In genomic region chrX:72181178-72182125, GRCh38 we compare ENCODE assay signal across 8 cellular contexts. TPM values are rescaled to one million over a fixed set of nuclear protein-coding genes. Genes with fewer than 3 reads are reported as not detected.
DNase-seq lines count a peak whose midpoint lies in the region; ATAC-seq, FAIRE-seq and TF ChIP-seq lines count a peak whose summit lies in the region.

Gene PIN4, plus strand, starts transcription at chrX:72181757. Its CDS starts 29 bp downstream, at chrX:72181786.

- WGBS in mesodermal cell (ENCODE audit: insufficient coverage in 2 of 2), 2 experiments = 0% methylated on average over 19 to 22 of the region's 46 CpGs

- no peak within 1 kb of the TSS for H3K4me3 Mint-ChIP-seq in Caco-2 (ENCODE audit: unreplicated experiment)

- H3K4me3 ChIP-seq in Caco-2 (ENCODE audit: low read depth, low read length) = peak within 1 kb of the TSS; percentile 64
- peak within 1 kb of the TSS; percentile 98 for H3K4me3 ChIP-seq in HUES48 (ENCODE audit: low read depth, low read length)
- H3K4me3 ChIP-seq in NT2/D1 (ENCODE audit: insufficient read length, low read depth) = peak within 1 kb of the TSS; percentile 98
- peak within 1 kb of the TSS; percentile 62 for H3K4me3 ChIP-seq in mesodermal cell (ENCODE audit: extremely low read depth, insufficient read depth, low read length, poor library complexity, severe bottlenecking)

- CTCF ChIA-PET in Caco-2 (lab: Charles Lee) = interaction anchor here (1.4 kb wide), 1 partner anchor 96 kb away, joined by 3 read pairs; the partner anchor contains the start of gene RPS4X

- H3K9ac ChIP-seq in HUES48 (ENCODE audit: low read depth, low read length) = peak within 1 kb of the TSS; percentile 91
- peak within 1 kb of the TSS; percentile 95 for H3K9ac ChIP-seq in NT2/D1 (ENCODE audit: insufficient read length, low read depth)

- H3K27ac ChIP-seq in HUES48 (ENCODE audit: low read depth, low read length) (peak within 1 kb of the TSS; percentile 96), mesodermal cell (ENCODE audit: low read depth, low read length, severe bottlenecking) (peak within 1 kb of the TSS; percentile 97)

- H3K4me1 ChIP-seq in Caco-2 (no peaks in the 10 kb centered on the region), HUES48 (ENCODE audit: control insufficient read depth, insufficient read depth, low read length) (no peaks in the 10 kb centered on the region), NT2/D1 (ENCODE audit: insufficient read depth, insufficient read length) (peaks cover 3% of the 10 kb centered on the region), mesodermal cell (ENCODE audit: control insufficient read depth, insufficient read depth, low read length, poor library complexity, severe bottlenecking) (no peaks in the 10 kb centered on the region)

- DNase-seq in Caco-2 (peak; percentile 92 to 96), NT2/D1 (ENCODE audit: low read depth, low spot score) (peak; percentile 96)
- DNase-seq in activated CD8-positive, alpha-beta memory T cell treated with anti-CD3 and anti-CD28 coated beads, Interleukin-2, amount 50 U/mL, for 1 hour (ENCODE audit: extremely low read depth) = peak; percentile 68
- DNase-seq in stimulated activated CD8-positive, alpha-beta memory T cell treated with anti-CD3 and anti-CD28 coated beads, Interleukin-15, amount 100 ng/mL, for 4 hours (ENCODE audit: low read depth in 2 of 2) = peak; percentile 69 to 76

- no peak for TF ChIP-seq CTCF in Caco-2 (IDR thresholded peaks at IDR 0.05; ENCODE audit: insufficient read depth in 1 of 2, low read depth in 1 of 2, low read length in 1 of 2, severe bottlenecking in 1 of 2, unreplicated experiment in 1 of 2)

- no peaks in the 10 kb centered on the region for H3K4me1 Mint-ChIP-seq in Caco-2 (ENCODE audit: low read depth, unreplicated experiment)

- ATAC-seq in GM21423 (IDR thresholded peaks at IDR 0.05; ENCODE audit: unreplicated experiment) = peak; percentile 97

- no peaks in the 10 kb centered on the region for H3K27me3 Mint-ChIP-seq in Caco-2 (ENCODE audit: insufficient read depth, unreplicated experiment)

- no peak within 1 kb of the TSS for H3K27ac Mint-ChIP-seq in Caco-2 (ENCODE audit: unreplicated experiment)

- no peaks in the 10 kb centered on the region for H3K36me3 Mint-ChIP-seq in Caco-2 (ENCODE audit: insufficient read depth, unreplicated experiment)

- H3K27me3 ChIP-seq in Caco-2 (replicated peaks; ENCODE audit: control insufficient read depth, insufficient read depth, low read length) (no peaks in the 10 kb centered on the region), HUES48 (ENCODE audit: control insufficient read depth, insufficient read depth, low read length) (no peaks in the 10 kb centered on the region), NT2/D1 (ENCODE audit: insufficient read depth, insufficient read length) (no peaks in the 10 kb centered on the region)

- no peaks in the 10 kb centered on the region for H3K9me3 ChIP-seq in Caco-2
- peaks cover 30% of the 10 kb centered on the region for H3K9me3 ChIP-seq in HUES48 (ENCODE audit: control insufficient read depth, insufficient read depth, low read length)
- no peaks in the 10 kb centered on the region; the same call in 1 of the 2 replicates for H3K9me3 ChIP-seq in NT2/D1 (ENCODE audit: insufficient read depth, low read length)
- H3K9me3 ChIP-seq in mesodermal cell (ENCODE audit: control insufficient read depth, low read length) = no peaks in the 10 kb centered on the region

- intact Hi-C loops in Caco-2 (cut with micrococcal nuclease; ENCODE audit: unreplicated experiment) = loop anchor here (1.0 kb wide), 1 partner anchor 57 kb away; no protein-coding TSS in a partner anchor

- FAIRE-seq in endometrium (lab: Jason Lieb, UNC) = peak; percentile 91

- no TSS peak for BruUV-seq in Caco-2 (replicated peaks; lab: Mats Ljungman, UMichigan)

- POLR2A ChIA-PET in Caco-2 (lab: Charles Lee) = interaction anchor here (0.6 to 2.0 kb wide), 5 partner anchors 36 to 192 kb away, joined by 5 to 14 read pairs (median 6); partner anchors contain the start of genes ERCC6L, RPS4X and RTL5

- H3K36me3 ChIP-seq in Caco-2 (ENCODE audit: control insufficient read depth, insufficient read depth, low read length) = no peaks in the 10 kb centered on the region
- H3K36me3 ChIP-seq in HUES48 (ENCODE audit: control insufficient read depth, insufficient read depth, low read length) = 0 out of 2 replicates have a peak, but pooled peaks cover 3% of the 10 kb centered on the region
- H3K36me3 ChIP-seq in NT2/D1 (ENCODE audit: insufficient read depth, insufficient read length, low read length) = peaks cover 21% of the 10 kb centered on the region
- peaks cover 8% of the 10 kb centered on the region for H3K36me3 ChIP-seq in mesodermal cell (ENCODE audit: control insufficient read depth, insufficient read depth, low read length)

- no peaks in the 10 kb centered on the region for H3K9me3 Mint-ChIP-seq in Caco-2 (ENCODE audit: unreplicated experiment)

RNA-seq across cellular contexts. Expression of gene PIN4, which starts in this region (rescaled TPM):
- 11.7 and 12.2 TPM in 2 replicates for total RNA-seq in Caco-2 (2022)
- 27.4 TPM for polyA plus RNA-seq in mesodermal cell (2013, experiment 1 of 2)
- 23.0 TPM for polyA plus RNA-seq in mesodermal cell (2013, experiment 2 of 2)

Comparison
In these comparisons a context has a peak if more than half of its experiments do, and no peak if none do; other contexts are left out.
1. Peak in every context shown above with its lines: DNase-seq, ATAC-seq, H3K4me3 ChIP-seq and H3K27ac ChIP-seq.